Comparison of ENCODE assay signal across 22 cellular contexts in the genomic region with DNA sequence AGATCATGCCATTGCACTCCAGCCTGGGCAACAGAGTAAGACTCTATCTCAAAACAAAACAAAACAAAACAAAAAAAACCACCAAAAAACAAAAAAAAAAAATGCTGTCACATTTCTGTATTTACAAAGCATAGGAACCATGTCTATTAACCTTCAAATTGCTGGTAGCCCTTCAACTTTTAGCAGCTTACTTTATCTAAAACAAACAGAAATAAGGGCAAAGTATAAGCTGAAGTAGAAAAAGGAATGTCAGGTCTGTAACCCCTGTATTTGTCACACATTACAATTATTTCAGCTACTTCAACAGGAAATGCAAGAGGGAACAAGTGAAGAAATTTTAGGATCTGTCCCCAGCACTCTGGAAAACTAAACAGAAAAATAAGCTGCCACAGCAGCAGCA. TPM values are rescaled to one million over a fixed set of nuclear protein-coding genes. Genes with fewer than 3 reads are reported as not detected.
A peak's percentile ranks its signal among the peaks of the same experiment; 100 is the strongest.
DNase-seq lines count a peak whose midpoint lies in the region; ATAC-seq, FAIRE-seq and TF ChIP-seq lines count a peak whose summit lies in the region.
"Had no signal": no experiment of that assay in that cellular context is flagged by ENCODE, and none has a peak within 500 bp of the region (broad histone marks: within the 10 kb centered on the region; RNA-seq: fewer than 3 reads in every experiment).

No MANE protein-coding gene starts in this region.

- no peaks in the 10 kb centered on the region for H3K9me1 ChIP-seq in K562 (ENCODE audit: control insufficient read depth, insufficient read depth, low read length)

- no peak overlapping the region for H3K4me3 Mint-ChIP-seq in activated CD4-positive, alpha-beta T cell treated with anti-CD3 and anti-CD28 coated beads, Interleukin-2, amount 10 ng/mL, durations not matched to agents 7 days and 5 days
- H3K4me3 Mint-ChIP-seq in Caco-2 (ENCODE audit: unreplicated experiment) = no peak overlapping the region

- intact Hi-C loops in Caco-2 (cut with micrococcal nuclease; ENCODE audit: unreplicated experiment) = loop anchor here (2.0 kb wide), 1 partner anchor 28 kb away; no protein-coding TSS in a partner anchor
- intact Hi-C loops in K562 (cut with micrococcal nuclease) = no loop called here

- no peak for FAIRE-seq in K562 (lab: Jason Lieb, UNC)
- FAIRE-seq: A549, G401.6, GM12878 had no signal

- no TSS peak for BruUV-seq in Caco-2 (replicated peaks; lab: Mats Ljungman, UMichigan)
- BruUV-seq in K562 (replicated peaks; lab: Mats Ljungman, UMichigan) = no TSS peak

- no peak for DNase-seq in activated CD4-positive, alpha-beta T cell treated with anti-CD3 and anti-CD28 coated beads, Interleukin-2, amount 10 ng/mL, durations not matched to agents 7 days and 5 days
- DNase-seq in activated CD4-positive, alpha-beta T cell treated with anti-CD3 and anti-CD28 coated beads, Interleukin-2, amount 50 U/mL, for 1 hour = no peak
- peak in 1 of 2 experiments; percentile 38 for DNase-seq in Caco-2
- no peak for DNase-seq in K562 (ENCODE audit: extremely low read depth in 1 of 4, low spot score in 3 of 4)
- DNase-seq in cerebellar nuclear complex (lab: John Stamatoyannopoulos, UW) = no peak
- DNase-seq in MM.1S = no peak
- DNase-seq: CD8-positive, alpha-beta memory T cell; DMS79 treated with DMSO at 0.1 percent for 48 hours; HCEC 1CT; MG63; NCI-H1105; NCI-H1694 treated with DMSO at 0.1 percent for 48 hours; NCI-H2107; NCI-H2227 treated with DMSO at 0.1 percent for 48 hours; NCI-H524 had no signal

- no peak overlapping the region for H3K4me2 ChIP-seq in K562 (ENCODE audit: insufficient read depth, low read length)
- no peak overlapping the region for H3K4me2 ChIP-seq in MM.1S (ENCODE audit: low read depth, low read length)
- H3K4me2 ChIP-seq: A549, KMS-11 had no signal

- H3K9me3 ChIP-seq in Caco-2 (no peaks in the 10 kb centered on the region), KOPT-K1 (ENCODE audit: insufficient read depth, low read length, poor library complexity, severe bottlenecking) (no peaks in the 10 kb centered on the region), K562 (replicated peaks; ENCODE audit: control insufficient read depth, insufficient read depth, low read depth, low read length) (no peaks in the 10 kb centered on the region), MM.1S (replicated peaks; ENCODE audit: insufficient read depth, low read length) (no peaks in the 10 kb centered on the region)
- H3K9me3 ChIP-seq: A549; BLaER1 treated with 17β-estradiol and CSF1 and Interleukin-3, amounts not matched to agents 10 nM and 100 nM; MG63 had no signal

- TF ChIP-seq POLR2A in K562 (conservative IDR thresholded peaks at IDR 0.05) = no peak

- H3K9ac ChIP-seq in K562 (ENCODE audit: insufficient read depth in 1 of 2, low read depth in 2 of 2, low read length in 2 of 2) (peak overlapping the region in 1 of 2 experiments; percentile 38; a peak in 2 of 4 replicates), MM.1S (ENCODE audit: low read length) (no peak overlapping the region)
- H3K9ac ChIP-seq: BLaER1 treated with 17β-estradiol and CSF1 and Interleukin-3, amounts not matched to agents 10 nM and 100 nM; KMS-11 had no signal

- H3K9me2 ChIP-seq in MM.1S (replicated peaks; ENCODE audit: insufficient read depth, low read length) = no peaks in the 10 kb centered on the region

- TF ChIP-seq EP300 in K562 (IDR thresholded peaks at IDR 0.05; ENCODE audit: low read length) = no peak

- H2AFZ ChIP-seq in K562 (ENCODE audit: low read depth, low read length) = no peak overlapping the region
- no peak overlapping the region for H2AFZ ChIP-seq in MM.1S (ENCODE audit: low read length)

- H4K20me1 ChIP-seq in K562 (replicated peaks; ENCODE audit: control insufficient read depth, insufficient read depth, low read length) (no peaks in the 10 kb centered on the region), MM.1S (ENCODE audit: insufficient read depth, low read length) (no peaks in the 10 kb centered on the region)

- H3K9me3 Mint-ChIP-seq in activated CD4-positive, alpha-beta T cell treated with anti-CD3 and anti-CD28 coated beads, Interleukin-2, amount 10 ng/mL, durations not matched to agents 7 days and 5 days = no peaks in the 10 kb centered on the region
- H3K9me3 Mint-ChIP-seq in Caco-2 (ENCODE audit: unreplicated experiment) = no peaks in the 10 kb centered on the region
- H3K9me3 Mint-ChIP-seq: CD8-positive, alpha-beta memory T cell had no signal

- no peaks in the 10 kb centered on the region for H3K27me3 ChIP-seq in Caco-2 (replicated peaks; ENCODE audit: control insufficient read depth, insufficient read depth, low read length)
- no peaks in the 10 kb centered on the region for H3K27me3 ChIP-seq in K562 (ENCODE audit: control insufficient read depth in 2 of 2, insufficient read depth in 2 of 2, low read length in 2 of 2)
- H3K27me3 ChIP-seq in MM.1S (replicated peaks; ENCODE audit: insufficient read depth, low read length) = no peaks in the 10 kb centered on the region
- H3K27me3 ChIP-seq: BLaER1 treated with 17β-estradiol and CSF1 and Interleukin-3, amounts not matched to agents 10 nM and 100 nM; MG63 had no signal

- H3K79me2 ChIP-seq in K562 (ENCODE audit: control insufficient read depth, insufficient read depth, low read length) (no peaks in the 10 kb centered on the region), MM.1S (ENCODE audit: low read length) (no peaks in the 10 kb centered on the region)

- H3K36me3 ChIP-seq in Caco-2 (ENCODE audit: control insufficient read depth, insufficient read depth, low read length) = peaks cover 3% of the 10 kb centered on the region
- peaks cover 73% of the 10 kb centered on the region for H3K36me3 ChIP-seq in KOPT-K1 (ENCODE audit: insufficient read depth, low read length)
- H3K36me3 ChIP-seq in K562 (ENCODE audit: control insufficient read depth, insufficient read depth, low read length) = peaks cover 85% of the 10 kb centered on the region; the same call in 2 of the 3 replicates
- no peaks in the 10 kb centered on the region for H3K36me3 ChIP-seq in MM.1S (replicated peaks; ENCODE audit: insufficient read depth, low read length)
- H3K36me3 ChIP-seq: MG63 had no signal

- no peak for TF ChIP-seq CTCF in Caco-2 (IDR thresholded peaks at IDR 0.05; ENCODE audit: insufficient read depth in 1 of 2, low read depth in 1 of 2, low read length in 1 of 2, severe bottlenecking in 1 of 2, unreplicated experiment in 1 of 2)
- no peak for TF ChIP-seq CTCF in K562 (IDR thresholded peaks at IDR 0.05 in 2 of 3, conservative IDR thresholded peaks at IDR 0.05 in 1 of 3; ENCODE audit: insufficient read depth in 2 of 3, low read depth in 1 of 3, low read length in 3 of 3)
- TF ChIP-seq CTCF in MM.1S (IDR thresholded peaks at IDR 0.05; ENCODE audit: low read length) = no peak

- H3K4me1 ChIP-seq in Caco-2 (peaks cover 49% of the 10 kb centered on the region), K562 (replicated peaks in 1 of 2; ENCODE audit: control insufficient read depth in 2 of 2, insufficient read depth in 2 of 2, low read length in 2 of 2) (peaks cover 0 to 18% of the 10 kb centered on the region in 2 experiments; a peak in 3 of 5 replicates), MM.1S (ENCODE audit: low read length) (no peaks in the 10 kb centered on the region)

- peak overlapping the region; percentile 97 for H3K27ac ChIP-seq in KOPT-K1 (ENCODE audit: low read depth, low read length, poor library complexity, severe bottlenecking)
- H3K27ac ChIP-seq in K562 (ENCODE audit: extremely low read depth, low read depth, low read length) = no peak overlapping the region
- H3K27ac ChIP-seq in MM.1S (ENCODE audit: low read length) = no peak overlapping the region
- H3K27ac ChIP-seq: KMS-11 had no signal

- no peaks in the 10 kb centered on the region for H3K27me3 Mint-ChIP-seq in activated CD4-positive, alpha-beta T cell treated with anti-CD3 and anti-CD28 coated beads, Interleukin-2, amount 10 ng/mL, durations not matched to agents 7 days and 5 days
- no peaks in the 10 kb centered on the region for H3K27me3 Mint-ChIP-seq in Caco-2 (ENCODE audit: insufficient read depth, unreplicated experiment)
- H3K27me3 Mint-ChIP-seq: CD8-positive, alpha-beta memory T cell had no signal

- POLR2A ChIA-PET in activated CD4-positive, alpha-beta T cell treated with anti-CD3 and anti-CD28 coated beads, Interleukin-2, amount 10 ng/mL, durations not matched to agents 7 days and 5 days (lab: Charles Lee) = no interaction called here
- POLR2A ChIA-PET in Caco-2 (lab: Charles Lee) = interaction anchor here (0.6 to 1.1 kb wide), 3 partner anchors 25 to 176 kb away, joined by 4 to 10 read pairs (median 6); no protein-coding TSS in a partner anchor
- POLR2A ChIA-PET in K562 (lab: Yijun Ruan, JAX) = interaction anchor here (1.4 to 3.0 kb wide), 5 partner anchors 9 to 26 kb away, joined by 5 to 12 read pairs (median 9); no protein-coding TSS in a partner anchor

- H3F3A ChIP-seq in MM.1S (ENCODE audit: insufficient read depth, low read length) = no peaks in the 10 kb centered on the region

- TF ChIP-seq RAD21 in K562 (CRISPR knock-in tag; conservative IDR thresholded peaks at IDR 0.05 in 1 of 2, IDR thresholded peaks at IDR 0.05 in 1 of 2) = no peak

- peaks cover 28% of the 10 kb centered on the region for H3K4me1 Mint-ChIP-seq in activated CD4-positive, alpha-beta T cell treated with anti-CD3 and anti-CD28 coated beads, Interleukin-2, amount 10 ng/mL, durations not matched to agents 7 days and 5 days
- peaks cover 41% of the 10 kb centered on the region for H3K4me1 Mint-ChIP-seq in Caco-2 (ENCODE audit: low read depth, unreplicated experiment)

- no peak overlapping the region for H3K4me3 ChIP-seq in Caco-2 (ENCODE audit: low read depth, low read length)
- no peak overlapping the region for H3K4me3 ChIP-seq in K562
- H3K4me3 ChIP-seq in MM.1S (ENCODE audit: low read length) = no peak overlapping the region
- H3K4me3 ChIP-seq: A549; BLaER1 treated with 17β-estradiol and CSF1 and Interleukin-3, amounts not matched to agents 10 nM and 100 nM; GM12878; MG63 had no signal

- ATAC-seq in K562 (no peak), HG02763 (IDR thresholded peaks at IDR 0.05; ENCODE audit: unreplicated experiment) (no peak)
- ATAC-seq: A549 had no signal

- CTCF ChIA-PET in activated CD4-positive, alpha-beta T cell treated with anti-CD3 and anti-CD28 coated beads, Interleukin-2, amount 10 ng/mL, durations not matched to agents 7 days and 5 days (lab: Charles Lee) = interaction anchor here (0.8 to 3.3 kb wide), 7 partner anchors 10 to 30 kb away, joined by 3 to 16 read pairs (median 6); partner anchors contain the start of genes ENOSF1 and TYMS
- CTCF ChIA-PET in Caco-2 (lab: Charles Lee) (interaction anchor here (0.7 to 1.4 kb wide), 5 partner anchors 56 to 158 kb away, joined by 3 to 6 read pairs (median 3); no protein-coding TSS in a partner anchor), K562 (lab: Yijun Ruan, JAX; ENCODE audit: low intra/inter-chr PET ratio) (interaction anchor here (0.7 kb wide), 1 partner anchor 11 kb away, joined by 4 read pairs; no protein-coding TSS in a partner anchor)

- in situ Hi-C loops in K562 (cut with MboI) = no loop called here

- peak overlapping the region; percentile 55 for H3K27ac Mint-ChIP-seq in activated CD4-positive, alpha-beta T cell treated with anti-CD3 and anti-CD28 coated beads, Interleukin-2, amount 10 ng/mL, durations not matched to agents 7 days and 5 days
- peak overlapping the region; percentile 71 for H3K27ac Mint-ChIP-seq in Caco-2 (ENCODE audit: unreplicated experiment)

- peaks cover 53% of the 10 kb centered on the region for H3K36me3 Mint-ChIP-seq in activated CD4-positive, alpha-beta T cell treated with anti-CD3 and anti-CD28 coated beads, Interleukin-2, amount 10 ng/mL, durations not matched to agents 7 days and 5 days (ENCODE audit: low read depth)
- peaks cover 65% of the 10 kb centered on the region for H3K36me3 Mint-ChIP-seq in Caco-2 (ENCODE audit: insufficient read depth, unreplicated experiment)

RNA-seq across cellular contexts. Expression of gene TYMS, which starts 25.4 kb away (rescaled TPM):
- total RNA-seq in activated CD4-positive, alpha-beta T cell treated with anti-CD3 and anti-CD28 coated beads, Interleukin-2, amount 10 ng/mL, durations not matched to agents 7 days and 5 days = 100 to 1,000 TPM; 421 to 478 TPM
- total RNA-seq in Caco-2 (2022) (140 and 143 TPM in 2 replicates), K562 (2014; rRNA removed) (137 and 138 TPM in 2 replicates), K562 (2014; rRNA removed; fragmentation: Illumina TruSeq; extraction: Trizol) (69.1 and 72.4 TPM in 2 replicates), K562 (2015; rRNA removed; fragmentation: Illumina TruSeq; extraction: Trizol) (83.4 and 88.8 TPM in 2 replicates), K562 (2021) (292 and 305 TPM in 2 replicates)
- 56.4 and 67.1 TPM in 2 replicates for total RNA-seq in K562 (2011; cell fraction: chromatin; rRNA removed; ENCODE audit: low replicate concordance)
- total RNA-seq in K562 (2011; cell fraction: nucleolus; rRNA removed) = 67.0 and 72.2 TPM in 2 replicates
- 71.0 and 81.6 TPM in 2 replicates for total RNA-seq in K562 (2011; cell fraction: nucleoplasm; rRNA removed)
- polyA plus RNA-seq in K562 (2011; rRNA removed) (276 and 390 TPM in 2 replicates), K562 (2014; fragmentation: Illumina TruSeq; extraction: Trizol) (381 and 409 TPM in 2 replicates), K562 (2014; fragmentation: Nextera tagmentation; extraction: Ambion mirVana) (100 to 1,000 TPM; 168 to 175 TPM), K562 (2014; rRNA removed) (302 and 311 TPM in 2 replicates)
- polyA plus RNA-seq in K562 (2011; cell fraction: cytosol; rRNA removed) = 377 and 398 TPM in 2 replicates
- polyA plus RNA-seq in K562 (2011; cell fraction: nucleus; rRNA removed) = 188 and 221 TPM in 2 replicates
- 259 and 356 TPM in 2 replicates for polyA plus RNA-seq in K562 (2012)
- polyA minus RNA-seq in K562 (2011; rRNA and poly(A)+ RNA removed) = 346 and 403 TPM in 2 replicates
- polyA minus RNA-seq in K562 (2011; cell fraction: cytosol; rRNA and poly(A)+ RNA removed) = 213 and 291 TPM in 2 replicates
- 40.8 and 82.9 TPM in 2 replicates for polyA minus RNA-seq in K562 (2011; cell fraction: nucleus; rRNA and poly(A)+ RNA removed)

RNA-seq across cellular contexts. Expression of gene ENOSF1, which starts 29.6 kb away (rescaled TPM):
- 10 to 100 TPM; 67.2 to 70.3 TPM for total RNA-seq in activated CD4-positive, alpha-beta T cell treated with anti-CD3 and anti-CD28 coated beads, Interleukin-2, amount 10 ng/mL, durations not matched to agents 7 days and 5 days
- total RNA-seq in Caco-2 (2022) = 112 and 114 TPM in 2 replicates
- 450 and 471 TPM in 2 replicates for total RNA-seq in K562 (2011; cell fraction: chromatin; rRNA removed; ENCODE audit: low replicate concordance)
- 248 and 273 TPM in 2 replicates for total RNA-seq in K562 (2011; cell fraction: nucleolus; rRNA removed)
- total RNA-seq in K562 (2011; cell fraction: nucleoplasm; rRNA removed) = 343 and 442 TPM in 2 replicates
- 36.0 and 42.2 TPM in 2 replicates for total RNA-seq in K562 (2014; rRNA removed)
- total RNA-seq in K562 (2014; rRNA removed; fragmentation: Illumina TruSeq; extraction: Trizol) = 48.0 and 49.8 TPM in 2 replicates
- total RNA-seq in K562 (2015; rRNA removed; fragmentation: Illumina TruSeq; extraction: Trizol) = 40.5 and 44.5 TPM in 2 replicates
- 60.0 and 66.4 TPM in 2 replicates for total RNA-seq in K562 (2021)
- 46.5 and 50.9 TPM in 2 replicates for polyA plus RNA-seq in K562 (2011; rRNA removed)
- polyA plus RNA-seq in K562 (2011; cell fraction: cytosol; rRNA removed) = 18.7 and 22.2 TPM in 2 replicates
- polyA plus RNA-seq in K562 (2011; cell fraction: nucleus; rRNA removed) = 202 and 262 TPM in 2 replicates
- polyA plus RNA-seq in K562 (2012) = 37.6 and 66.2 TPM in 2 replicates
- 49.4 and 57.3 TPM in 2 replicates for polyA plus RNA-seq in K562 (2014; fragmentation: Illumina TruSeq; extraction: Trizol)
- 10 to 100 TPM; 15.5 to 20.0 TPM for polyA plus RNA-seq in K562 (2014; fragmentation: Nextera tagmentation; extraction: Ambion mirVana)
- 54.0 and 60.1 TPM in 2 replicates for polyA plus RNA-seq in K562 (2014; rRNA removed)
- polyA minus RNA-seq in K562 (2011; rRNA and poly(A)+ RNA removed) = 74.8 and 77.4 TPM in 2 replicates
- polyA minus RNA-seq in K562 (2011; cell fraction: cytosol; rRNA and poly(A)+ RNA removed) = 26.4 and 36.0 TPM in 2 replicates
- polyA minus RNA-seq in K562 (2011; cell fraction: nucleus; rRNA and poly(A)+ RNA removed) = 100 and 101 TPM in 2 replicates
